In the genomic region with DNA sequence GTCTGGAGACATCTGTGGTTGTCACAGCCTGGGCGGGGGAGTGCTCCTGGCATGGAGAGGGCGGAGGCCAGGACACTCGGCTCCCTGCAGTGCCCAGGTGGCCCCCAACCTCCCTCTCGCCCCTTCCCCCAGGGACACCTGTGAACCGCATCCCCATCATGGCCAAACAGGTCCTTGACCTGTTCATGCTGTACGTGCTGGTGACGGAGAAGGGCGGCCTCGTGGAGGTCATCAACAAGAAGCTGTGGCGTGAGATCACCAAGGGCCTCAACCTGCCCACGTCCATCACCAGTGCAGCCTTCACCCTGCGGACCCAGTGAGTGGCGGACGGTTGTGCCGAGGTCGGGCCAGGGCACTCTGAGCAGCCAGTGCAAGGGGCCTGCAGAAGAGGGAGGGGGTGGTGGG, we compare ENCODE assay signal across 21 cellular contexts. TPM values are rescaled to one million over a fixed set of nuclear protein-coding genes. Genes with fewer than 3 reads are reported as not detected.
A peak's percentile ranks its signal among the peaks of the same experiment; 100 is the strongest.
DNase-seq lines count a peak whose midpoint lies in the region; ATAC-seq, FAIRE-seq and TF ChIP-seq lines count a peak whose summit lies in the region.
"Had no signal": no experiment of that assay in that cellular context is flagged by ENCODE, and none has a peak within 500 bp of the region (broad histone marks: within the 10 kb centered on the region; RNA-seq: fewer than 3 reads in every experiment).

No MANE protein-coding gene starts in this region.

- no peak overlapping the region for H2BK120ac ChIP-seq in neuronal stem cell (ENCODE audit: low read depth, low read length)

- H3K14ac ChIP-seq in neuronal stem cell (ENCODE audit: low read length), result no peak overlapping the region

- H3K9me3 ChIP-seq in HEK293 (ENCODE audit: control insufficient read depth, insufficient read depth, low read depth, low read length) (no peaks in the 10 kb centered on the region), GM12878 (replicated peaks; ENCODE audit: control insufficient read depth, insufficient read depth, low read length) (peaks cover 2% of the 10 kb centered on the region; the same call in 1 of the 3 replicates), neuronal stem cell (replicated peaks in 1 of 2; ENCODE audit: control insufficient read depth in 2 of 2, insufficient read depth in 1 of 2, low read depth in 1 of 2, low read length in 2 of 2) (peaks cover 17 to 27% of the 10 kb centered on the region in 2 donors), lower lobe of right lung (no peaks in the 10 kb centered on the region)

- intact Hi-C loops in GM12878 (cut with micrococcal nuclease; ENCODE audit: unreplicated experiment), result no loop called here
- intact Hi-C loops in lower lobe of right lung (cut with DNase I), result no loop called here

- POLR2A ChIA-PET in HEK293 (lab: Yijun Ruan, JAX), result no interaction called here
- POLR2A ChIA-PET in GM12878 (lab: Charles Lee), result interaction anchor here (0.6 kb wide), 1 partner anchor 31 kb away, joined by 3 read pairs; no protein-coding TSS in a partner anchor

- no peak for ATAC-seq in GM12878
- ATAC-seq in lower lobe of right lung, result no peak

- H2AFZ ChIP-seq in GM12878 (ENCODE audit: control insufficient read depth, low read depth, low read length), result no peak overlapping the region
- no peak overlapping the region for H2AFZ ChIP-seq in neuronal stem cell (ENCODE audit: low read length)
- H2AFZ ChIP-seq: GM23248, PC-9 had no signal

- H3K79me2 ChIP-seq in GM12878 (ENCODE audit: control insufficient read depth, insufficient read depth, low read length), result no peaks in the 10 kb centered on the region

- no TSS peak for BruUV-seq in GM12878 (replicated peaks; lab: Mats Ljungman, UMichigan)

- H3K9ac ChIP-seq in GM12878 (ENCODE audit: control insufficient read depth, insufficient read depth, low read length) (no peak overlapping the region), neuronal stem cell (ENCODE audit: low read depth, low read length, poor library complexity) (no peak overlapping the region)
- H3K9ac ChIP-seq: GM23248 had no signal

- no peak overlapping the region for H2BK5ac ChIP-seq in neuronal stem cell (ENCODE audit: low read length)

- no peak overlapping the region for H3K4ac ChIP-seq in neuronal stem cell (ENCODE audit: low read length)

- H3K18ac ChIP-seq in neuronal stem cell (ENCODE audit: low read length), result peak overlapping the region; percentile 48

- SMC1A ChIA-PET in GM12878 (lab: Charles Lee; ENCODE audit: uncharacterized antibody, unreplicated experiment), result no interaction called here

- 96% methylated on average over 14 of the region's 16 CpGs for WGBS in GM12878 (ENCODE audit: insufficient coverage, insufficient replicate concordance, low lambda C conversion rate, missing lambda C conversion rate)
- WGBS in neuronal stem cell (ENCODE audit: extremely low coverage in 2 of 2, insufficient read length in 2 of 2, insufficient replicate concordance in 1 of 2), 2 donors, result no CpG with 5 or more reads among the region's 16 CpGs

- CTCF ChIA-PET in HEK293 (lab: Yijun Ruan, JAX) (interaction anchor here (0.5 kb wide), 1 partner anchor 33 kb away, joined by 4 read pairs; no protein-coding TSS in a partner anchor), GM12878 (lab: Yijun Ruan, JAX) (no interaction called here)

- H4K20me1 ChIP-seq in GM12878 (ENCODE audit: control insufficient read depth, insufficient read depth), result peaks cover 3% of the 10 kb centered on the region; the same call in 1 of the 2 replicates

- H3K4me3 ChIP-seq in HEK293 (ENCODE audit: low read depth, low read length) (no peak overlapping the region), GM12878 (no peak overlapping the region), neuronal stem cell (ENCODE audit: low read length in 2 of 2) (no peak overlapping the region), lower lobe of right lung (no peak overlapping the region)
- H3K4me3 ChIP-seq: BLaER1 treated with 17β-estradiol and CSF1 and Interleukin-3, amounts not matched to agents 10 nM and 100 nM; GM23248; PC-9 had no signal

- TF ChIP-seq RAD21 in GM12878 (IDR thresholded peaks at IDR 0.05; ENCODE audit: insufficient read depth, low read depth, low read length), result no peak

- H3K4me1 ChIP-seq in HEK293 (ENCODE audit: control insufficient read depth, insufficient read depth, low read length), result no peaks in the 10 kb centered on the region
- H3K4me1 ChIP-seq in GM12878 (ENCODE audit: control insufficient read depth, insufficient read depth, low read length), result no peaks in the 10 kb centered on the region
- peaks cover 0 to 11% of the 10 kb centered on the region in 2 donors for H3K4me1 ChIP-seq in neuronal stem cell (ENCODE audit: control insufficient read depth in 2 of 2, insufficient read depth in 1 of 2, low read depth in 1 of 2, low read length in 2 of 2)
- H3K4me1 ChIP-seq in lower lobe of right lung, result peaks cover 9% of the 10 kb centered on the region

- H3K23ac ChIP-seq in neuronal stem cell (ENCODE audit: low read depth, low read length, poor library complexity), result peak overlapping the region; percentile 11

- H3K36me3 ChIP-seq in HEK293 (ENCODE audit: control insufficient read depth in 2 of 2, insufficient read depth in 1 of 2, low read length in 2 of 2), result peaks cover 6 to 62% of the 10 kb centered on the region in 2 experiments
- H3K36me3 ChIP-seq in GM12878 (ENCODE audit: control insufficient read depth in 2 of 2, insufficient read depth in 2 of 2, low read length in 1 of 2), result peaks cover 23 to 54% of the 10 kb centered on the region in 2 experiments
- H3K36me3 ChIP-seq in neuronal stem cell (replicated peaks in 1 of 2; ENCODE audit: control insufficient read depth in 2 of 2, insufficient read depth in 2 of 2, low read length in 2 of 2), result peaks cover 58 to 90% of the 10 kb centered on the region in 2 donors
- H3K36me3 ChIP-seq in lower lobe of right lung, result peaks cover 53% of the 10 kb centered on the region

- RAD21 ChIA-PET in GM12878 (lab: Charles Lee; ENCODE audit: unreplicated experiment), result no interaction called here

- DNase-seq in GM12878 (ENCODE audit: low read depth, low spot score), result no peak
- DNase-seq in neuronal stem cell (ENCODE audit: low spot score), result no peak
- no peak for DNase-seq in lower lobe of right lung
- DNase-seq in NCI-H510A (lab: John Stamatoyannopoulos, UW), result no peak
- DNase-seq: CD4-positive, alpha-beta T cell; GM23248; KG1; MM.1S; NCI-H2029 treated with DMSO at 0.1 percent for 48 hours; NCI-H446 treated with DMSO at 0.1 percent for 48 hours; NCI-H526 treated with DMSO at 0.1 percent for 48 hours; PC-9; Right ventricle myocardium superior had no signal

- H3K27me3 ChIP-seq in GM12878 (replicated peaks in 1 of 2; ENCODE audit: control insufficient read depth in 2 of 2, insufficient read depth in 2 of 2, low read length in 1 of 2) (no peaks in the 10 kb centered on the region), neuronal stem cell (ENCODE audit: control insufficient read depth in 3 of 3, insufficient read depth in 3 of 3, low read depth in 1 of 3, low read length in 3 of 3) (no peaks in the 10 kb centered on the region), lower lobe of right lung (ENCODE audit: low read depth) (no peaks in the 10 kb centered on the region)
- H3K27me3 ChIP-seq: BLaER1 treated with 17β-estradiol and CSF1 and Interleukin-3, amounts not matched to agents 10 nM and 100 nM had no signal

- no peak overlapping the region for H2BK15ac ChIP-seq in neuronal stem cell (ENCODE audit: low read length)

- TF ChIP-seq POLR2A in GM12878 (IDR thresholded peaks at IDR 0.05; ENCODE audit: low read depth, low read length), result 0 out of 2 replicates have a peak, but pooled peaks have one; percentile 49

- H4K8ac ChIP-seq in neuronal stem cell (ENCODE audit: low read depth, low read length), result peak overlapping the region; percentile 48

- no peak for TF ChIP-seq EP300 in GM12878 (IDR thresholded peaks at IDR 0.05; ENCODE audit: borderline replicate concordance in 1 of 2, control insufficient read depth in 1 of 2, low read depth in 2 of 2, low read length in 2 of 2)

- H2AK5ac ChIP-seq in neuronal stem cell (ENCODE audit: low read depth, low read length), result no peak overlapping the region

- FAIRE-seq in GM12878 (lab: Jason Lieb, UNC), result no peak
- FAIRE-seq: A204.1, D721Med had no signal

- H4K91ac ChIP-seq in neuronal stem cell (ENCODE audit: low read depth, low read length, poor library complexity), result no peak overlapping the region

- H3K4me2 ChIP-seq in GM12878 (ENCODE audit: control insufficient read depth, insufficient read depth), result no peak overlapping the region
- H3K4me2 ChIP-seq in neuronal stem cell (ENCODE audit: insufficient read depth, low read length, poor library complexity, severe bottlenecking), result no peak overlapping the region
- H3K4me2 ChIP-seq: BLaER1 treated with 17β-estradiol and CSF1 and Interleukin-3, amounts not matched to agents 10 nM and 100 nM; PC-9 had no signal

- in situ Hi-C loops in GM12878 (cut with MboI), result no loop called here

- TF ChIP-seq CTCF in HEK293 (tag by site-specific recombination; IDR thresholded peaks at IDR 0.05) (no peak), GM12878 (IDR thresholded peaks at IDR 0.05 in 2 of 3, conservative IDR thresholded peaks at IDR 0.05 in 1 of 3; ENCODE audit: control insufficient read depth in 2 of 3, extremely low read depth in 1 of 3, insufficient read depth in 1 of 3, low read depth in 3 of 3, low read length in 3 of 3) (no peak), lower lobe of right lung (IDR thresholded peaks at IDR 0.05) (no peak)

- no peak overlapping the region for H3K27ac ChIP-seq in HEK293 (ENCODE audit: extremely low read depth, low read depth, low read length)
- H3K27ac ChIP-seq in GM12878 (ENCODE audit: control insufficient read depth, insufficient read depth), result no peak overlapping the region
- no peak overlapping the region for H3K27ac ChIP-seq in neuronal stem cell (replicated peaks; ENCODE audit: low read length)
- H3K27ac ChIP-seq in lower lobe of right lung, result no peak overlapping the region
- H3K27ac ChIP-seq: BLaER1 treated with 17β-estradiol and CSF1 and Interleukin-3, amounts not matched to agents 10 nM and 100 nM; GM23248; PC-9 had no signal

- H3K79me1 ChIP-seq in neuronal stem cell (ENCODE audit: low read depth, low read length), result peaks cover 23% of the 10 kb centered on the region

- H2BK12ac ChIP-seq in neuronal stem cell (ENCODE audit: low read length), result no peak overlapping the region

RNA-seq across cellular contexts. Expression of gene WDR18, which starts 20.0 kb away (rescaled TPM):
- 32.4 and 34.2 TPM in 2 replicates for total RNA-seq in GM12878 (2013; cell fraction: nucleolus; rRNA removed)
- total RNA-seq in GM12878 (2014; rRNA removed) (85.0 and 97.5 TPM in 2 replicates), GM12878 (2014; rRNA removed; fragmentation: Illumina TruSeq; extraction: Trizol) (13.6 and 16.5 TPM in 2 replicates), GM12878 (2021) (92.1 and 97.3 TPM in 2 replicates), lower lobe of right lung (29.2 TPM)
- polyA plus RNA-seq in GM12878 (2011; ENCODE audit: low read depth), result 15.8 TPM
- polyA plus RNA-seq in GM12878 (2011; rRNA removed) (7.5 and 27.3 TPM in 2 replicates), GM12878 (2014; fragmentation: Illumina TruSeq; extraction: Trizol) (4.5 and 8.8 TPM in 2 replicates), GM12878 (2014; fragmentation: Nextera tagmentation; extraction: Ambion mirVana) (1 to 10 TPM; 3.0 to 3.3 TPM), GM12878 (2014; rRNA removed) (106 and 131 TPM in 2 replicates), GM12878 (2016; fragmentation: Nextera tagmentation; extraction: Ambion mirVana) (100 to 1,000 TPM; 192 to 206 TPM)
- polyA plus RNA-seq in GM12878 (2011; cell fraction: cytosol; rRNA removed), result 48.8 and 85.0 TPM in 2 replicates
- 165 and 192 TPM in 2 replicates for polyA plus RNA-seq in GM12878 (2011; cell fraction: nucleus; rRNA removed)
- 49.6 and 54.3 TPM in 2 replicates for polyA plus RNA-seq in GM12878 (2012)
- 22.5 and 45.0 TPM in 2 replicates for polyA minus RNA-seq in GM12878 (2011; rRNA and poly(A)+ RNA removed)
- 36.3 and 42.0 TPM in 2 replicates for polyA minus RNA-seq in GM12878 (2011; cell fraction: cytosol; rRNA and poly(A)+ RNA removed)
- polyA minus RNA-seq in GM12878 (2011; cell fraction: nucleus; rRNA and poly(A)+ RNA removed), result 27.1 and 39.9 TPM in 2 replicates
- polyA plus RNA-seq in neuronal stem cell (2013, experiment 1 of 2), result 42.0 TPM
- polyA plus RNA-seq in neuronal stem cell (2013, experiment 2 of 2), result 41.4 TPM

RNA-seq across cellular contexts. Expression of gene GRIN3B, which starts 36.1 kb away (rescaled TPM):
- total RNA-seq in GM12878 (2013; cell fraction: nucleolus; rRNA removed), result 0.15 and 0.17 TPM in 2 replicates
- not detected in 2 replicates for total RNA-seq in GM12878 (2014; rRNA removed)
- not detected in 2 replicates for total RNA-seq in GM12878 (2014; rRNA removed; fragmentation: Illumina TruSeq; extraction: Trizol)
- 0.15 TPM in 1 of 2 replicates, not detected in the other for total RNA-seq in GM12878 (2021)
- polyA plus RNA-seq in GM12878 (2011; ENCODE audit: low read depth), result not detected
- polyA plus RNA-seq in GM12878 (2011; rRNA removed), result not detected in 2 replicates
- polyA plus RNA-seq in GM12878 (2011; cell fraction: cytosol; rRNA removed), result 0.20 TPM in 1 of 2 replicates, not detected in the other
- 0.04 and 0.10 TPM in 2 replicates for polyA plus RNA-seq in GM12878 (2011; cell fraction: nucleus; rRNA removed)
- 0.11 and 0.26 TPM in 2 replicates for polyA plus RNA-seq in GM12878 (2012)
- polyA plus RNA-seq in GM12878 (2014; fragmentation: Illumina TruSeq; extraction: Trizol), result not detected in 2 replicates
- polyA plus RNA-seq in GM12878 (2014; fragmentation: Nextera tagmentation; extraction: Ambion mirVana), result not detected
- polyA plus RNA-seq in GM12878 (2014; rRNA removed), result not detected in 2 replicates
- not detected for polyA plus RNA-seq in GM12878 (2016; fragmentation: Nextera tagmentation; extraction: Ambion mirVana)
- polyA minus RNA-seq in GM12878 (2011; rRNA and poly(A)+ RNA removed), result not detected in 2 replicates
- not detected in 2 replicates for polyA minus RNA-seq in GM12878 (2011; cell fraction: cytosol; rRNA and poly(A)+ RNA removed)
- not detected in 2 replicates for polyA minus RNA-seq in GM12878 (2011; cell fraction: nucleus; rRNA and poly(A)+ RNA removed)
- polyA plus RNA-seq in neuronal stem cell (2013, experiment 1 of 2), result 4.2 TPM
- 3.9 TPM for polyA plus RNA-seq in neuronal stem cell (2013, experiment 2 of 2)
- 3.0 TPM for total RNA-seq in lower lobe of right lung
- total RNA-seq: HT1080, Right ventricle myocardium superior had no signal
- polyA plus RNA-seq: GM23248 had no signal

RNA-seq across cellular contexts. Expression of gene ARID3A, which starts 38.3 kb away (rescaled TPM):
- 148 and 152 TPM in 2 replicates for total RNA-seq in GM12878 (2013; cell fraction: nucleolus; rRNA removed)
- 30.2 and 34.2 TPM in 2 replicates for total RNA-seq in GM12878 (2014; rRNA removed)
- total RNA-seq in GM12878 (2014; rRNA removed; fragmentation: Illumina TruSeq; extraction: Trizol), result 18.3 and 23.6 TPM in 2 replicates
- total RNA-seq in GM12878 (2021), result 68.3 and 70.0 TPM in 2 replicates
- polyA plus RNA-seq in GM12878 (2011; ENCODE audit: low read depth), result 10.8 TPM
- polyA plus RNA-seq in GM12878 (2011; rRNA removed), result 6.5 and 17.1 TPM in 2 replicates
- polyA plus RNA-seq in GM12878 (2011; cell fraction: cytosol; rRNA removed), result 22.9 and 33.7 TPM in 2 replicates
- 52.3 and 76.3 TPM in 2 replicates for polyA plus RNA-seq in GM12878 (2011; cell fraction: nucleus; rRNA removed)
- 33.7 and 35.9 TPM in 2 replicates for polyA plus RNA-seq in GM12878 (2012)
- 5.7 and 16.3 TPM in 2 replicates for polyA plus RNA-seq in GM12878 (2014; fragmentation: Illumina TruSeq; extraction: Trizol)
- polyA plus RNA-seq in GM12878 (2014; fragmentation: Nextera tagmentation; extraction: Ambion mirVana), result 1 to 10 TPM in 1 of 2 experiments, under 1 TPM in 1; 0.76 to 1.6 TPM
- polyA plus RNA-seq in GM12878 (2014; rRNA removed), result 37.0 and 45.1 TPM in 2 replicates
- 1 to 10 TPM; 8.9 to 9.6 TPM for polyA plus RNA-seq in GM12878 (2016; fragmentation: Nextera tagmentation; extraction: Ambion mirVana)
- 42.1 and 69.0 TPM in 2 replicates for polyA minus RNA-seq in GM12878 (2011; rRNA and poly(A)+ RNA removed)
- 48.9 and 50.8 TPM in 2 replicates for polyA minus RNA-seq in GM12878 (2011; cell fraction: cytosol; rRNA and poly(A)+ RNA removed)
- polyA minus RNA-seq in GM12878 (2011; cell fraction: nucleus; rRNA and poly(A)+ RNA removed), result 33.1 and 53.2 TPM in 2 replicates
- polyA plus RNA-seq in neuronal stem cell (2013, experiment 1 of 2), result 61.6 TPM
- polyA plus RNA-seq in neuronal stem cell (2013, experiment 2 of 2), result 65.4 TPM
- total RNA-seq in lower lobe of right lung, result 16.9 TPM

RNA-seq across cellular contexts. Expression of gene KISS1R, which starts 47.0 kb away (rescaled TPM):
- 16.9 and 18.1 TPM in 2 replicates for total RNA-seq in GM12878 (2013; cell fraction: nucleolus; rRNA removed)
- total RNA-seq in GM12878 (2014; rRNA removed) (0.60 and 2.7 TPM in 2 replicates), GM12878 (2014; rRNA removed; fragmentation: Illumina TruSeq; extraction: Trizol) (not detected in 2 replicates), GM12878 (2021) (1.8 TPM in 2 replicates), lower lobe of right lung (not detected)
- polyA plus RNA-seq in GM12878 (2011; ENCODE audit: low read depth), result 0.30 TPM
- polyA plus RNA-seq in GM12878 (2011; rRNA removed) (1.6 and 2.8 TPM in 2 replicates), GM12878 (2014; fragmentation: Illumina TruSeq; extraction: Trizol) (not detected in 2 replicates), GM12878 (2014; fragmentation: Nextera tagmentation; extraction: Ambion mirVana) (under 1 TPM in 1 of 2 experiments, not detected in 1; 0.13 TPM), GM12878 (2014; rRNA removed) (0.83 and 2.1 TPM in 2 replicates), GM12878 (2016; fragmentation: Nextera tagmentation; extraction: Ambion mirVana) (1 to 10 TPM in 1 of 2 experiments, under 1 TPM in 1; 0.14 to 1.4 TPM)
- polyA plus RNA-seq in GM12878 (2011; cell fraction: cytosol; rRNA removed), result 2.7 and 4.7 TPM in 2 replicates
- polyA plus RNA-seq in GM12878 (2011; cell fraction: nucleus; rRNA removed), result 19.3 and 20.1 TPM in 2 replicates
- 1.9 and 2.3 TPM in 2 replicates for polyA plus RNA-seq in GM12878 (2012)
- polyA minus RNA-seq in GM12878 (2011; rRNA and poly(A)+ RNA removed), result 0.29 and 1.3 TPM in 2 replicates
- polyA minus RNA-seq in GM12878 (2011; cell fraction: cytosol; rRNA and poly(A)+ RNA removed), result 1.9 and 2.8 TPM in 2 replicates
- polyA minus RNA-seq in GM12878 (2011; cell fraction: nucleus; rRNA and poly(A)+ RNA removed), result 1.7 and 3.2 TPM in 2 replicates
- polyA plus RNA-seq in neuronal stem cell (2013, experiment 1 of 2), result 0.29 TPM
- 0.39 TPM for polyA plus RNA-seq in neuronal stem cell (2013, experiment 2 of 2)
- total RNA-seq: GM23248, HT1080, PC-9, Right ventricle myocardium superior, RPMI7951, SK-MEL-5 had no signal
- polyA plus RNA-seq: AG04450, GM23248 had no signal

RNA-seq across cellular contexts. Expression of gene R3HDM4, which starts 51.1 kb away (rescaled TPM):
- 17.9 and 20.1 TPM in 2 replicates for total RNA-seq in GM12878 (2013; cell fraction: nucleolus; rRNA removed)
- 24.3 and 28.1 TPM in 2 replicates for total RNA-seq in GM12878 (2014; rRNA removed)
- total RNA-seq in GM12878 (2014; rRNA removed; fragmentation: Illumina TruSeq; extraction: Trizol), result 18.2 and 19.6 TPM in 2 replicates
- total RNA-seq in GM12878 (2021), result 51.6 and 54.5 TPM in 2 replicates
- polyA plus RNA-seq in GM12878 (2011; ENCODE audit: low read depth), result 14.1 TPM
- 12.1 and 26.1 TPM in 2 replicates for polyA plus RNA-seq in GM12878 (2011; rRNA removed)
- polyA plus RNA-seq in GM12878 (2011; cell fraction: cytosol; rRNA removed), result 43.8 and 54.5 TPM in 2 replicates
- polyA plus RNA-seq in GM12878 (2011; cell fraction: nucleus; rRNA removed), result 41.0 and 44.6 TPM in 2 replicates
- 39.6 and 50.1 TPM in 2 replicates for polyA plus RNA-seq in GM12878 (2012)
- polyA plus RNA-seq in GM12878 (2014; fragmentation: Illumina TruSeq; extraction: Trizol), result 16.4 and 27.2 TPM in 2 replicates
- 1 to 10 TPM; 1.3 to 4.2 TPM for polyA plus RNA-seq in GM12878 (2014; fragmentation: Nextera tagmentation; extraction: Ambion mirVana)
- 65.8 and 78.8 TPM in 2 replicates for polyA plus RNA-seq in GM12878 (2014; rRNA removed)
- 10 to 100 TPM; 36.0 to 44.0 TPM for polyA plus RNA-seq in GM12878 (2016; fragmentation: Nextera tagmentation; extraction: Ambion mirVana)
- polyA minus RNA-seq in GM12878 (2011; rRNA and poly(A)+ RNA removed), result 8.9 and 20.7 TPM in 2 replicates
- polyA minus RNA-seq in GM12878 (2011; cell fraction: cytosol; rRNA and poly(A)+ RNA removed), result 11.9 and 12.1 TPM in 2 replicates
- polyA minus RNA-seq in GM12878 (2011; cell fraction: nucleus; rRNA and poly(A)+ RNA removed), result 4.8 and 6.7 TPM in 2 replicates
- polyA plus RNA-seq in neuronal stem cell (2013, experiment 1 of 2), result 52.8 TPM
- 52.4 TPM for polyA plus RNA-seq in neuronal stem cell (2013, experiment 2 of 2)
- 46.0 TPM for total RNA-seq in lower lobe of right lung
